3 cellular contexts compared by ENCODE assay signal in the genomic region with DNA sequence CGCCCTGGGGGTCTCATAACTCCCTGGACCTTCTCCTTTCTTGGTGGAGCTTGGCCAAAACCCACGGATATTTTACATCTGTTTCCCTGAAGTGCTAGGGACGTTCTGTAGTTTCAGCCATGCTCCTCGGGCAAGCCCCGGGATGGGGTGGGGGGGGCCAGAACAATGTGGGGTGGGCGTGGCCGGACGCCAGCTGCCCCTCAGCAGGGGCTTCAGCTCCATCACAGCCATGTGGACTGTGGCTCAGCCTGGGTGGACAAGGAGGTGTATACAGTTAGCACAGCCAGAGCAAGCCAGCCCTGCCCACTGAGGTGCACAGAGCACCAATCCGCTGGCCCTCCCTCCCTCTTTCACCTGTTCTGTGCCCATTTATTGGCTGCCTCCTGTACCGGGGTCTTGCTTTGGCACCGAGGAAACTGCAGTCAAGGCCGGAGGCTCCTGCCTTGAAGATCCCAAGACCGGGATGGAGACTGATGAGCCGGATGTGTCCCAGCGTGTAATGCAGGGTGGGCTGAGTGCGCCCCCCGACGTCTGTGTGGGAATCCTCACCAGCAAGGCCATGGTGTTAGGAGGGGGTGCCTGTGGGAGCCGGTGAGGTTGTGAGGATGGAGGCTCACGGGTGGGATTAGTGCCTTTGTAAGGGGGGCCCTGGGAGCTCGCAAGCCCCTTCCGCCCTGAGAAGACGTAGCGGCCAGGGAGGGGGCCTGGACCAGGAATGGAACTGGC.
TF ChIP-seq lines count a peak whose summit lies in the region.

No MANE protein-coding gene starts in this region.

TF ChIP-seq in IMR-90, 13 proteins besides CTCF, POLR2A, EP300 and RAD21:
- TF ChIP-seq NFE2L2 (IDR thresholded peaks at IDR 0.05; ENCODE audit: low read depth, low read length) (no peak), CHD1 (IDR thresholded peaks at IDR 0.05; ENCODE audit: low read depth, low read length) (no peak), SMC3 (IDR thresholded peaks at IDR 0.05; ENCODE audit: low read depth, low read length) (no peak), MAFK (IDR thresholded peaks at IDR 0.05; ENCODE audit: low read depth, low read length) (no peak), CEBPB (IDR thresholded peaks at IDR 0.05; ENCODE audit: low read depth, low read length) (no peak), MAZ (IDR thresholded peaks at IDR 0.05; ENCODE audit: borderline replicate concordance, low read depth, low read length) (no peak), RCOR1 (IDR thresholded peaks at IDR 0.05; ENCODE audit: insufficient replicate concordance, low read length) (no peak), BHLHE40 (IDR thresholded peaks at IDR 0.05; ENCODE audit: low read depth, low read length) (no peak), MXI1 (IDR thresholded peaks at IDR 0.05; ENCODE audit: borderline replicate concordance, low read depth, low read length) (no peak), RFX5 (IDR thresholded peaks at IDR 0.05; ENCODE audit: low read depth, low read length) (no peak), FOS (IDR thresholded peaks at IDR 0.05; ENCODE audit: low read depth, low read length) (no peak)
- TF ChIP-seq, protein P1, sequence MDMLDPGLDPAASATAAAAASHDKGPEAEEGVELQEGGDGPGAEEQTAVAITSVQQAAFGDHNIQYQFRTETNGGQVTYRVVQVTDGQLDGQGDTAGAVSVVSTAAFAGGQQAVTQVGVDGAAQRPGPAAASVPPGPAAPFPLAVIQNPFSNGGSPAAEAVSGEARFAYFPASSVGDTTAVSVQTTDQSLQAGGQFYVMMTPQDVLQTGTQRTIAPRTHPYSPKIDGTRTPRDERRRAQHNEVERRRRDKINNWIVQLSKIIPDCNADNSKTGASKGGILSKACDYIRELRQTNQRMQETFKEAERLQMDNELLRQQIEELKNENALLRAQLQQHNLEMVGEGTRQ (IDR thresholded peaks at IDR 0.05; ENCODE audit: low read depth, low read length), result no peak
- TF ChIP-seq, protein P2, sequence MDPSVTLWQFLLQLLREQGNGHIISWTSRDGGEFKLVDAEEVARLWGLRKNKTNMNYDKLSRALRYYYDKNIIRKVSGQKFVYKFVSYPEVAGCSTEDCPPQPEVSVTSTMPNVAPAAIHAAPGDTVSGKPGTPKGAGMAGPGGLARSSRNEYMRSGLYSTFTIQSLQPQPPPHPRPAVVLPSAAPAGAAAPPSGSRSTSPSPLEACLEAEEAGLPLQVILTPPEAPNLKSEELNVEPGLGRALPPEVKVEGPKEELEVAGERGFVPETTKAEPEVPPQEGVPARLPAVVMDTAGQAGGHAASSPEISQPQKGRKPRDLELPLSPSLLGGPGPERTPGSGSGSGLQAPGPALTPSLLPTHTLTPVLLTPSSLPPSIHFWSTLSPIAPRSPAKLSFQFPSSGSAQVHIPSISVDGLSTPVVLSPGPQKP (IDR thresholded peaks at IDR 0.05; ENCODE audit: borderline replicate concordance, low read depth, low read length), result no peak

TF ChIP-seq in endothelial cell of umbilical vein, 7 proteins besides CTCF, POLR2A, EP300 and RAD21:
- TF ChIP-seq MYC (IDR thresholded peaks at IDR 0.05; ENCODE audit: low read depth, low read length) (no peak), EZH2 (IDR thresholded peaks at IDR 0.05; ENCODE audit: borderline replicate concordance, low read depth, low read length, severe bottlenecking) (no peak), GATA2 (IDR thresholded peaks at IDR 0.05; ENCODE audit: insufficient read depth, insufficient read length, low read depth, low read length) (no peak), POLR2AphosphoS5 (IDR thresholded peaks at IDR 0.05; ENCODE audit: insufficient read depth, low read depth, low read length) (no peak)
- TF ChIP-seq, protein P3, sequence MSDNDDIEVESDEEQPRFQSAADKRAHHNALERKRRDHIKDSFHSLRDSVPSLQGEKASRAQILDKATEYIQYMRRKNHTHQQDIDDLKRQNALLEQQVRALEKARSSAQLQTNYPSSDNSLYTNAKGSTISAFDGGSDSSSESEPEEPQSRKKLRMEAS (IDR thresholded peaks at IDR 0.05; ENCODE audit: insufficient read depth, insufficient read length), result no peak

TF ChIP-seq in SK-N-SH, 30 proteins besides CTCF, POLR2A, EP300 and RAD21:
- TF ChIP-seq, protein P4, sequence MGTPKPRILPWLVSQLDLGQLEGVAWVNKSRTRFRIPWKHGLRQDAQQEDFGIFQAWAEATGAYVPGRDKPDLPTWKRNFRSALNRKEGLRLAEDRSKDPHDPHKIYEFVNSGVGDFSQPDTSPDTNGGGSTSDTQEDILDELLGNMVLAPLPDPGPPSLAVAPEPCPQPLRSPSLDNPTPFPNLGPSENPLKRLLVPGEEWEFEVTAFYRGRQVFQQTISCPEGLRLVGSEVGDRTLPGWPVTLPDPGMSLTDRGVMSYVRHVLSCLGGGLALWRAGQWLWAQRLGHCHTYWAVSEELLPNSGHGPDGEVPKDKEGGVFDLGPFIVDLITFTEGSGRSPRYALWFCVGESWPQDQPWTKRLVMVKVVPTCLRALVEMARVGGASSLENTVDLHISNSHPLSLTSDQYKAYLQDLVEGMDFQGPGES (IDR thresholded peaks at IDR 0.05; ENCODE audit: low read depth, low read length), result no peak
- TF ChIP-seq, protein P5, sequence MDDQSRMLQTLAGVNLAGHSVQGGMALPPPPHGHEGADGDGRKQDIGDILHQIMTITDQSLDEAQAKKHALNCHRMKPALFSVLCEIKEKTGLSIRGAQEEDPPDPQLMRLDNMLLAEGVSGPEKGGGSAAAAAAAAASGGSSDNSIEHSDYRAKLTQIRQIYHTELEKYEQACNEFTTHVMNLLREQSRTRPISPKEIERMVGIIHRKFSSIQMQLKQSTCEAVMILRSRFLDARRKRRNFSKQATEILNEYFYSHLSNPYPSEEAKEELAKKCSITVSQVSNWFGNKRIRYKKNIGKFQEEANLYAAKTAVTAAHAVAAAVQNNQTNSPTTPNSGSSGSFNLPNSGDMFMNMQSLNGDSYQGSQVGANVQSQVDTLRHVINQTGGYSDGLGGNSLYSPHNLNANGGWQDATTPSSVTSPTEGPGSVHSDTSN (IDR thresholded peaks at IDR 0.05), result no peak
- TF ChIP-seq JUND (IDR thresholded peaks at IDR 0.05) (no peak), TAF1 (IDR thresholded peaks at IDR 0.05; ENCODE audit: borderline replicate concordance, low read depth, low read length) (no peak), FOXJ3 (CRISPR knock-in tag; IDR thresholded peaks at IDR 0.05) (no peak), SIN3A (IDR thresholded peaks at IDR 0.05; ENCODE audit: borderline replicate concordance, low read depth, low read length) (no peak), FOSL2 (IDR thresholded peaks at IDR 0.05; ENCODE audit: borderline replicate concordance, low read depth) (no peak), POLR2AphosphoS5 (IDR thresholded peaks at IDR 0.05; ENCODE audit: low read depth, low read length) (no peak), NFIC (IDR thresholded peaks at IDR 0.05; ENCODE audit: borderline replicate concordance) (no peak), RFX5 (IDR thresholded peaks at IDR 0.05; ENCODE audit: low read length) (no peak), FOXM1 (IDR thresholded peaks at IDR 0.05; ENCODE audit: low read depth) (no peak), TCF12 (IDR thresholded peaks at IDR 0.05) (no peak), RCOR1 (IDR thresholded peaks at IDR 0.05; ENCODE audit: low read length) (no peak), MEF2A (IDR thresholded peaks at IDR 0.05; ENCODE audit: borderline replicate concordance, low read depth) (no peak), NRF1 (IDR thresholded peaks at IDR 0.05; ENCODE audit: low read depth, low read length) (no peak), ELF1 (IDR thresholded peaks at IDR 0.05) (no peak)
- TF ChIP-seq, protein P6, sequence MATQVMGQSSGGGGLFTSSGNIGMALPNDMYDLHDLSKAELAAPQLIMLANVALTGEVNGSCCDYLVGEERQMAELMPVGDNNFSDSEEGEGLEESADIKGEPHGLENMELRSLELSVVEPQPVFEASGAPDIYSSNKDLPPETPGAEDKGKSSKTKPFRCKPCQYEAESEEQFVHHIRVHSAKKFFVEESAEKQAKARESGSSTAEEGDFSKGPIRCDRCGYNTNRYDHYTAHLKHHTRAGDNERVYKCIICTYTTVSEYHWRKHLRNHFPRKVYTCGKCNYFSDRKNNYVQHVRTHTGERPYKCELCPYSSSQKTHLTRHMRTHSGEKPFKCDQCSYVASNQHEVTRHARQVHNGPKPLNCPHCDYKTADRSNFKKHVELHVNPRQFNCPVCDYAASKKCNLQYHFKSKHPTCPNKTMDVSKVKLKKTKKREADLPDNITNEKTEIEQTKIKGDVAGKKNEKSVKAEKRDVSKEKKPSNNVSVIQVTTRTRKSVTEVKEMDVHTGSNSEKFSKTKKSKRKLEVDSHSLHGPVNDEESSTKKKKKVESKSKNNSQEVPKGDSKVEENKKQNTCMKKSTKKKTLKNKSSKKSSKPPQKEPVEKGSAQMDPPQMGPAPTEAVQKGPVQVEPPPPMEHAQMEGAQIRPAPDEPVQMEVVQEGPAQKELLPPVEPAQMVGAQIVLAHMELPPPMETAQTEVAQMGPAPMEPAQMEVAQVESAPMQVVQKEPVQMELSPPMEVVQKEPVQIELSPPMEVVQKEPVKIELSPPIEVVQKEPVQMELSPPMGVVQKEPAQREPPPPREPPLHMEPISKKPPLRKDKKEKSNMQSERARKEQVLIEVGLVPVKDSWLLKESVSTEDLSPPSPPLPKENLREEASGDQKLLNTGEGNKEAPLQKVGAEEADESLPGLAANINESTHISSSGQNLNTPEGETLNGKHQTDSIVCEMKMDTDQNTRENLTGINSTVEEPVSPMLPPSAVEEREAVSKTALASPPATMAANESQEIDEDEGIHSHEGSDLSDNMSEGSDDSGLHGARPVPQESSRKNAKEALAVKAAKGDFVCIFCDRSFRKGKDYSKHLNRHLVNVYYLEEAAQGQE (IDR thresholded peaks at IDR 0.05; ENCODE audit: low read depth, low read length), result no peak
- TF ChIP-seq, protein P3 (IDR thresholded peaks at IDR 0.05; ENCODE audit: low read depth), result no peak
